8 cellular contexts compared by ENCODE assay signal in the genomic region with DNA sequence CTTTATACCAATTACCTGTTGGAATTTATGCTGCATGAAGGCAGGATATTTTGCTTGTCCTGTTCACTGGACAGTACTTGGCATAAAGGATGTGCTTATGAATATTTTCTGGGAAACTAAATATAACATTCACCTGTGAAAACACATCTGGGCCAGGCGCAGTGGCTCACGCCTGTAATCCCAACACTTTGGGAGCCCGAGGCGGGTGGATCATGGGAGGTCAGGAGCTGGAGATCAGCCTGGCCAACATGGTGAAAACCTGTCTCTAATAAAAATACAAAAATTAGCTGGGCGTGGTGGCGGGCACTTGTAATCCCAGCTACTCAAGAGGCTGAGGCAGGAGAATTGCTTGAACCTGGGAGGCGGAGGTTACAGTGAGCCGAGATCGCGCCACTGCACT. TPM values are rescaled to one million over a fixed set of nuclear protein-coding genes. Genes with fewer than 3 reads are reported as not detected.
A peak's percentile ranks its signal among the peaks of the same experiment; 100 is the strongest.
DNase-seq lines count a peak whose midpoint lies in the region; ATAC-seq and TF ChIP-seq lines count a peak whose summit lies in the region.
"Not testable (repeated sequence)": the region's sequence is repeated elsewhere in the genome, so short reads cannot be mapped to it uniquely, and the experiment has no call there.

No MANE protein-coding gene starts in this region.

- not testable (repeated sequence) for ATAC-seq in T-helper 17 cell; activated CD8-positive, alpha-beta T cell treated with anti-CD3 and anti-CD28 coated beads, Interleukin-2, amount 10 ng/mL, durations not matched to agents 7 days and 5 days

- H3K27ac Mint-ChIP-seq in CD4-positive, alpha-beta memory T cell: peak overlapping the region in 6 of 7 donors; percentile 68 to 91 (median 86)
- H3K27ac Mint-ChIP-seq in T-helper 17 cell (peak overlapping the region; percentile 97), brain (peak overlapping the region in 3 of 5 experiments; percentile 37 to 84 (median 50)), mesothelial cell of epicardium (peak overlapping the region; percentile 25), type B pancreatic cell (peak overlapping the region; percentile 23)
- H3K27ac Mint-ChIP-seq in activated CD8-positive, alpha-beta T cell treated with anti-CD3 and anti-CD28 coated beads, Interleukin-2, amount 10 ng/mL, durations not matched to agents 7 days and 5 days: peak overlapping the region; percentile 89
- H3K27ac Mint-ChIP-seq in neural crest cell (ENCODE audit: unreplicated experiment): not testable (repeated sequence)

- not testable (repeated sequence) for H3K27ac ChIP-seq in CD4-positive, alpha-beta memory T cell (ENCODE audit: low read depth, low read length)

- H3K36me3 ChIP-seq in CD4-positive, alpha-beta memory T cell (ENCODE audit: insufficient read depth, low read length): not testable (repeated sequence)

- peaks cover 10 to 36% (median 24%) of the 10 kb centered on the region in 4 donors for H3K4me1 Mint-ChIP-seq in CD4-positive, alpha-beta memory T cell
- peaks cover 15% of the 10 kb centered on the region for H3K4me1 Mint-ChIP-seq in T-helper 17 cell
- H3K4me1 Mint-ChIP-seq in activated CD8-positive, alpha-beta T cell treated with anti-CD3 and anti-CD28 coated beads, Interleukin-2, amount 10 ng/mL, durations not matched to agents 7 days and 5 days (ENCODE audit: low read depth): peaks cover 37% of the 10 kb centered on the region
- H3K4me1 Mint-ChIP-seq in brain: peaks cover 21% of the 10 kb centered on the region
- not testable (repeated sequence) for H3K4me1 Mint-ChIP-seq in mesothelial cell of epicardium; neural crest cell; type B pancreatic cell (ENCODE audit: unreplicated experiment)

- H3K4me3 ChIP-seq in CD4-positive, alpha-beta memory T cell (ENCODE audit: low read length in 2 of 2): not testable (repeated sequence)

- H3K9me3 ChIP-seq in CD4-positive, alpha-beta memory T cell (ENCODE audit: control insufficient read depth in 1 of 2, low read length in 2 of 2); T-helper 17 cell (ENCODE audit: control insufficient read depth, low read length, poor library complexity, severe bottlenecking): not testable (repeated sequence)

- H3K9me3 Mint-ChIP-seq in CD4-positive, alpha-beta memory T cell; activated CD8-positive, alpha-beta T cell treated with anti-CD3 and anti-CD28 coated beads, Interleukin-2, amount 10 ng/mL, durations not matched to agents 7 days and 5 days (ENCODE audit: insufficient read depth); brain; mesothelial cell of epicardium; neural crest cell; type B pancreatic cell: not testable (repeated sequence)

- intact Hi-C loops in CD4-positive, alpha-beta memory T cell (cut with micrococcal nuclease): not testable (repeated sequence)

- H3K36me3 Mint-ChIP-seq in CD4-positive, alpha-beta memory T cell; T-helper 17 cell (ENCODE audit: low read depth); brain; mesothelial cell of epicardium; neural crest cell (ENCODE audit: low read depth); type B pancreatic cell: not testable (repeated sequence)
- H3K36me3 Mint-ChIP-seq in activated CD8-positive, alpha-beta T cell treated with anti-CD3 and anti-CD28 coated beads, Interleukin-2, amount 10 ng/mL, durations not matched to agents 7 days and 5 days (ENCODE audit: low read depth): peaks cover 20% of the 10 kb centered on the region

- not testable (repeated sequence) for TF ChIP-seq CTCF in brain (conservative IDR thresholded peaks at IDR 0.05); mesothelial cell of epicardium (IDR thresholded peaks at IDR 0.05; ENCODE audit: unreplicated experiment); neural crest cell (conservative IDR thresholded peaks at IDR 0.05); type B pancreatic cell (conservative IDR thresholded peaks at IDR 0.05)

- peaks cover 32% of the 10 kb centered on the region for H3K4me1 ChIP-seq in CD4-positive, alpha-beta memory T cell (ENCODE audit: insufficient read depth, low read length)

- not testable (repeated sequence) for DNase-seq in CD4-positive, alpha-beta memory T cell; T-helper 17 cell; activated CD8-positive, alpha-beta T cell treated with anti-CD3 and anti-CD28 coated beads, Interleukin-2, amount 10 ng/mL, durations not matched to agents 7 days and 5 days; mesothelial cell of epicardium (ENCODE audit: low spot score in 2 of 2, unreplicated experiment in 2 of 2); neural crest cell (ENCODE audit: low read depth, low spot score); type B pancreatic cell (ENCODE audit: extremely low spot score, unreplicated experiment)
- peak; percentile 58 for DNase-seq in activated effector memory CD4-positive, alpha-beta T cell treated with anti-CD3 and anti-CD28 coated beads, Interleukin-2, amount 50 U/mL, for 16 hours

- H3K4me3 Mint-ChIP-seq in CD4-positive, alpha-beta memory T cell: peak overlapping the region; percentile 68 to 86 (median 78)
- not testable (repeated sequence) for H3K4me3 Mint-ChIP-seq in T-helper 17 cell
- peak overlapping the region; percentile 78 for H3K4me3 Mint-ChIP-seq in activated CD8-positive, alpha-beta T cell treated with anti-CD3 and anti-CD28 coated beads, Interleukin-2, amount 10 ng/mL, durations not matched to agents 7 days and 5 days
- H3K4me3 Mint-ChIP-seq in brain (peak overlapping the region in 4 of 5 experiments; percentile 67 to 82 (median 75)), mesothelial cell of epicardium (peak overlapping the region; percentile 56), neural crest cell (peak overlapping the region; percentile 69), type B pancreatic cell (peak overlapping the region; percentile 23)

- H3K27me3 ChIP-seq in CD4-positive, alpha-beta memory T cell (ENCODE audit: insufficient read depth, low read length): not testable (repeated sequence)

- POLR2A ChIA-PET in CD4-positive, alpha-beta memory T cell (lab: Charles Lee; ENCODE audit: partially characterized antibody): interaction anchor here (1.2 to 1.4 kb wide), 3 partner anchors 31 to 192 kb away, joined by 3 read pairs; no protein-coding TSS in a partner anchor
- POLR2A ChIA-PET in activated CD8-positive, alpha-beta T cell treated with anti-CD3 and anti-CD28 coated beads, Interleukin-2, amount 10 ng/mL, durations not matched to agents 7 days and 5 days (lab: Charles Lee): not testable (repeated sequence)

- not testable (repeated sequence) for H3K27me3 Mint-ChIP-seq in CD4-positive, alpha-beta memory T cell; T-helper 17 cell; activated CD8-positive, alpha-beta T cell treated with anti-CD3 and anti-CD28 coated beads, Interleukin-2, amount 10 ng/mL, durations not matched to agents 7 days and 5 days (ENCODE audit: low read depth); brain; mesothelial cell of epicardium (ENCODE audit: low read depth); neural crest cell (ENCODE audit: low read depth); type B pancreatic cell

- CTCF ChIA-PET in CD4-positive, alpha-beta memory T cell (lab: Charles Lee; ENCODE audit: partially characterized antibody): interaction anchor here (1.1 to 1.4 kb wide), 4 partner anchors 19 to 31 kb away, joined by 3 read pairs; no protein-coding TSS in a partner anchor
- CTCF ChIA-PET in activated CD8-positive, alpha-beta T cell treated with anti-CD3 and anti-CD28 coated beads, Interleukin-2, amount 10 ng/mL, durations not matched to agents 7 days and 5 days (lab: Charles Lee): interaction anchor here (1.1 kb wide), 1 partner anchor 98 kb away, joined by 4 read pairs; no protein-coding TSS in a partner anchor

RNA-seq across cellular contexts. Expression of a gene that starts 1.4 kb away (rescaled TPM):
- 10 to 100 TPM; 48.3 to 57.1 TPM for total RNA-seq in CD4-positive, alpha-beta memory T cell
- 10 to 100 TPM; 35.4 to 66.0 TPM for polyA plus RNA-seq in CD4-positive, alpha-beta memory T cell
- 10 to 100 TPM; 42.8 to 53.5 TPM for total RNA-seq in T-helper 17 cell
- 10 to 100 TPM; 38.7 to 41.0 TPM for total RNA-seq in activated CD8-positive, alpha-beta T cell treated with anti-CD3 and anti-CD28 coated beads, Interleukin-2, amount 10 ng/mL, durations not matched to agents 7 days and 5 days
- polyA plus RNA-seq in brain (ENCODE audit: insufficient read depth, low read depth, low replicate concordance): 16.1 TPM
- total RNA-seq in mesothelial cell of epicardium: 19.3 to 25.6 TPM (median 23.4 TPM) in 3 replicates
- total RNA-seq in neural crest cell: 7.8 and 10.8 TPM in 2 replicates
- 17.0 and 27.9 TPM in 2 replicates for total RNA-seq in type B pancreatic cell (ENCODE audit: low replicate concordance)
